Comparison of ENCODE assay signal across 1 cellular context in genomic region chr10:3085785-3086567, GRCh38.
TF ChIP-seq lines count a peak whose summit lies in the region.

No MANE protein-coding gene starts in this region.

TF ChIP-seq in IMR-90, 13 proteins besides CTCF, POLR2A, EP300 and RAD21:
- no peak for TF ChIP-seq CHD1 (IDR thresholded peaks at IDR 0.05; ENCODE audit: low read depth, low read length)
